Comparison of ENCODE assay signal across 1 cellular context in genomic region chr2:233349005-233349998, GRCh38.
A peak's percentile ranks its signal among the peaks of the same experiment; 100 is the strongest.
TF ChIP-seq lines count a peak whose summit lies in the region.

No MANE protein-coding gene starts in this region.

TF ChIP-seq in HepG2, 621 proteins besides CTCF, POLR2A, EP300 and RAD21 (continued from another document and continues in another):
- TF ChIP-seq ATF4 (CRISPR knock-in tag; IDR thresholded peaks at IDR 0.05) (no peak), CREB1 (IDR thresholded peaks at IDR 0.05) (no peak), CREB1 (CRISPR knock-in tag; IDR thresholded peaks at IDR 0.05) (no peak), CCAR2 (optimal IDR thresholded peaks at IDR 0.05; ENCODE audit: low read depth, low read length) (no peak), NPAS2 (CRISPR knock-in tag; IDR thresholded peaks at IDR 0.05; ENCODE audit: borderline replicate concordance) (no peak), CERS6 (CRISPR knock-in tag; IDR thresholded peaks at IDR 0.05) (no peak), DNMT3B (CRISPR knock-in tag; conservative IDR thresholded peaks at IDR 0.05) (no peak), ZNF30 (CRISPR knock-in tag; IDR thresholded peaks at IDR 0.05) (peak; percentile 89), MZF1 (CRISPR knock-in tag; IDR thresholded peaks at IDR 0.05; ENCODE audit: borderline replicate concordance) (no peak), SMARCE1 (IDR thresholded peaks at IDR 0.05; ENCODE audit: borderline replicate concordance) (no peak), ZNF367 (CRISPR knock-in tag; IDR thresholded peaks at IDR 0.05; ENCODE audit: borderline replicate concordance) (no peak), RFX3 (CRISPR knock-in tag; IDR thresholded peaks at IDR 0.05) (no peak), ZNF292 (CRISPR knock-in tag; IDR thresholded peaks at IDR 0.05; ENCODE audit: borderline replicate concordance, low read depth) (peak; percentile 77), ZEB1 (IDR thresholded peaks at IDR 0.05; ENCODE audit: insufficient replicate concordance, low read depth) (no peak), AFF4 (CRISPR knock-in tag; IDR thresholded peaks at IDR 0.05) (no peak), MAX (IDR thresholded peaks at IDR 0.05) (peak; percentile 68), NFKBIZ (CRISPR knock-in tag; IDR thresholded peaks at IDR 0.05) (no peak), FLYWCH1 (CRISPR knock-in tag; IDR thresholded peaks at IDR 0.05) (no peak), MAFG (CRISPR knock-in tag; IDR thresholded peaks at IDR 0.05) (no peak), ZNF772 (CRISPR knock-in tag; IDR thresholded peaks at IDR 0.05) (0 out of 2 replicates have a peak, but pooled peaks have one; percentile 14), XRCC5 (optimal IDR thresholded peaks at IDR 0.05; ENCODE audit: low read length) (no peak), ATF7 (IDR thresholded peaks at IDR 0.05) (no peak), ATF7 (CRISPR knock-in tag; IDR thresholded peaks at IDR 0.05) (peak; percentile 56; the same call in 1 of the 2 replicates), HMGXB3 (CRISPR knock-in tag; IDR thresholded peaks at IDR 0.05; ENCODE audit: borderline replicate concordance) (no peak), THRA (CRISPR knock-in tag; IDR thresholded peaks at IDR 0.05; ENCODE audit: borderline replicate concordance) (no peak), ZNF564 (CRISPR knock-in tag; IDR thresholded peaks at IDR 0.05) (no peak), ZNF713 (CRISPR knock-in tag; IDR thresholded peaks at IDR 0.05) (no peak), ZNF724P (CRISPR knock-in tag; IDR thresholded peaks at IDR 0.05; ENCODE audit: borderline replicate concordance) (no peak), ZNF383 (CRISPR knock-in tag; IDR thresholded peaks at IDR 0.05; ENCODE audit: borderline replicate concordance) (peak; percentile 74; the same call in 1 of the 2 replicates), HDAC6 (IDR thresholded peaks at IDR 0.05; ENCODE audit: low read depth, low read length) (no peak), ZNF3 (CRISPR knock-in tag; IDR thresholded peaks at IDR 0.05) (no peak), ATAD3A (CRISPR knock-in tag; IDR thresholded peaks at IDR 0.05) (no peak), HNRNPUL1 (IDR thresholded peaks at IDR 0.05; ENCODE audit: low read depth, low read length) (no peak), REL (CRISPR knock-in tag; conservative IDR thresholded peaks at IDR 0.05) (no peak), ZNF879 (CRISPR knock-in tag; IDR thresholded peaks at IDR 0.05) (no peak), TRIM22 (IDR thresholded peaks at IDR 0.05) (no peak), SMYD3 (CRISPR knock-in tag; IDR thresholded peaks at IDR 0.05) (no peak), DRAP1 (CRISPR knock-in tag; IDR thresholded peaks at IDR 0.05) (no peak), ZNF234 (CRISPR knock-in tag; conservative IDR thresholded peaks at IDR 0.05) (no peak), FOXA1 (IDR thresholded peaks at IDR 0.05) (no peak), FOXA1 (CRISPR knock-in tag; IDR thresholded peaks at IDR 0.05) (no peak), MXD3 (CRISPR knock-in tag; IDR thresholded peaks at IDR 0.05) (no peak), ZNF276 (CRISPR knock-in tag; IDR thresholded peaks at IDR 0.05; ENCODE audit: low read depth) (peak; percentile 86; the same call in 1 of the 2 replicates), FOXA3 (CRISPR knock-in tag; IDR thresholded peaks at IDR 0.05) (no peak), PPARG (CRISPR knock-in tag; conservative IDR thresholded peaks at IDR 0.05) (peak; percentile 57), TBX2 (CRISPR knock-in tag; IDR thresholded peaks at IDR 0.05; ENCODE audit: borderline replicate concordance) (no peak), ZMAT5 (CRISPR knock-in tag; IDR thresholded peaks at IDR 0.05; ENCODE audit: borderline replicate concordance, low read depth) (no peak), LRRFIP1 (CRISPR knock-in tag; conservative IDR thresholded peaks at IDR 0.05) (no peak)
